8 cellular contexts compared by ENCODE assay signal in the genomic region with DNA sequence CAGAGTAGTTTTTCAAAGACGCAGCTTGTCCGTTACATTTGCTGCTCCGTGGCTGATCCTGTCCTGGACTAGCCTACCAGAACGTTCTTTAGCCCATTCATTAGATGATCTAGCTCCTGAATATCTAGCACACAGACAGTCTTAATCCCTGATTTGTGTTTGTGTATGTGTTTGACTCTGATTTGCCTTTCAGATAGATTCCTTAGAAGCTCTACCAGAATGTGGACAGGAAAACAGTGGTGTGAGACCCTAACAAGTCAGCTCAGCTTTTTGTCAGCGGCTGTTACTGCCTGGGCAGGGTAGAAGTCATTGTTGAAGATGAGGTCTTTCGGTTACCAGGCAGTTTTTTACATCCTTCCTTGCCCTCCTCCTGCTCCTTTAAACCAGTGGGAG.
A peak's percentile ranks its signal among the peaks of the same experiment; 100 is the strongest.
DNase-seq lines count a peak whose midpoint lies in the region; ATAC-seq, FAIRE-seq and TF ChIP-seq lines count a peak whose summit lies in the region.

No MANE protein-coding gene starts in this region.

- peaks cover 16% of the 10 kb centered on the region for H3K36me3 Mint-ChIP-seq in Caco-2 (ENCODE audit: insufficient read depth, unreplicated experiment)

- intact Hi-C loops in left ventricle myocardium inferior (cut with micrococcal nuclease): no loop called here
- intact Hi-C loops in stomach (cut with DNase I; ENCODE audit: low total_unique reads): no loop called here
- intact Hi-C loops in Caco-2 (cut with micrococcal nuclease; ENCODE audit: unreplicated experiment): no loop called here

- H2BK120ac ChIP-seq in trophoblast cell (ENCODE audit: insufficient read depth, low read length, poor library complexity): no peak overlapping the region

- no peak overlapping the region for H2AFZ ChIP-seq in trophoblast cell (ENCODE audit: insufficient read depth, low read length, poor library complexity)

- WGBS in stomach, 5 donors: 47 to 68% (median 64%) methylated on average over 6 of the region's 6 CpGs
- no CpG with 5 or more reads among the region's 6 CpGs for WGBS in trophoblast cell (ENCODE audit: extremely low coverage, insufficient coverage, insufficient read length)

- H3K79me1 ChIP-seq in trophoblast cell (ENCODE audit: low read length): no peaks in the 10 kb centered on the region

- CTCF ChIA-PET in Caco-2 (lab: Charles Lee): no interaction called here

- H3K9me3 ChIP-seq in left ventricle myocardium inferior (replicated peaks) (no peaks in the 10 kb centered on the region), stomach (no peaks in the 10 kb centered on the region), trophoblast cell (ENCODE audit: insufficient read depth, low read depth, low read length) (no peaks in the 10 kb centered on the region), Caco-2 (no peaks in the 10 kb centered on the region)

- H3K9ac ChIP-seq in trophoblast cell (ENCODE audit: low read length): no peak overlapping the region

- H4K8ac ChIP-seq in trophoblast cell (ENCODE audit: low read depth, low read length): no peak overlapping the region

- H3K27me3 Mint-ChIP-seq in Caco-2 (ENCODE audit: insufficient read depth, unreplicated experiment): no peaks in the 10 kb centered on the region

- H2AK5ac ChIP-seq in trophoblast cell (ENCODE audit: low read length): no peak overlapping the region

- peaks cover 18% of the 10 kb centered on the region for H3K4me1 Mint-ChIP-seq in Caco-2 (ENCODE audit: low read depth, unreplicated experiment)

- H3K27ac Mint-ChIP-seq in Caco-2 (ENCODE audit: unreplicated experiment): no peak overlapping the region

- H3K4me3 ChIP-seq in left ventricle myocardium inferior (peak overlapping the region; percentile 57), stomach (peak overlapping the region in 3 of 4 donors; percentile 5 to 22 (median 19)), trophoblast cell (ENCODE audit: low read depth, low read length) (no peak overlapping the region), Caco-2 (ENCODE audit: low read depth, low read length) (no peak overlapping the region)

- H3K23ac ChIP-seq in trophoblast cell (ENCODE audit: low read length): no peak overlapping the region

- H3K27ac ChIP-seq in left ventricle myocardium inferior (replicated peaks) (peak overlapping the region; percentile 87), stomach (peak overlapping the region in 4 of 5 donors; percentile 73 to 82 (median 78)), trophoblast cell (ENCODE audit: low read depth, low read length) (no peak overlapping the region)

- H3K36me3 ChIP-seq in left ventricle myocardium inferior (no peaks in the 10 kb centered on the region), stomach (no peaks in the 10 kb centered on the region), trophoblast cell (ENCODE audit: control insufficient read depth in 1 of 2, insufficient read depth in 2 of 2, low read length in 2 of 2) (peaks cover 0 to 2% of the 10 kb centered on the region in 2 experiments), Caco-2 (ENCODE audit: control insufficient read depth, insufficient read depth, low read length) (no peaks in the 10 kb centered on the region)

- TF ChIP-seq EP300 in stomach (IDR thresholded peaks at IDR 0.05): no peak

- no peak overlapping the region for H4K12ac ChIP-seq in trophoblast cell (ENCODE audit: low read depth, low read length)

- no peak overlapping the region for H3K4me2 ChIP-seq in trophoblast cell (ENCODE audit: low read length)

- no peak overlapping the region for H2BK5ac ChIP-seq in trophoblast cell (ENCODE audit: low read depth, low read length, poor library complexity)

- DNase-seq in GM12891 (ENCODE audit: insufficient read length, low spot score) (peak; percentile 28), left ventricle myocardium inferior (no peak), stomach (no peak), trophoblast cell (no peak), Caco-2 (no peak)

- POLR2A ChIA-PET in Caco-2 (lab: Charles Lee): no interaction called here

- no peak for TF ChIP-seq CTCF in left ventricle myocardium inferior (IDR thresholded peaks at IDR 0.05; ENCODE audit: borderline replicate concordance)
- no peak for TF ChIP-seq CTCF in stomach (IDR thresholded peaks at IDR 0.05)
- no peak for TF ChIP-seq CTCF in Caco-2 (IDR thresholded peaks at IDR 0.05; ENCODE audit: insufficient read depth in 1 of 2, low read depth in 1 of 2, low read length in 1 of 2, severe bottlenecking in 1 of 2, unreplicated experiment in 1 of 2)

- H3K9me3 Mint-ChIP-seq in Caco-2 (ENCODE audit: unreplicated experiment): peaks cover 3% of the 10 kb centered on the region

- H3K4me1 ChIP-seq in left ventricle myocardium inferior (peaks cover 84% of the 10 kb centered on the region), stomach (peaks cover 5 to 61% (median 36%) of the 10 kb centered on the region in 4 donors), trophoblast cell (ENCODE audit: control insufficient read depth in 1 of 2, insufficient read depth in 2 of 2, low read length in 2 of 2) (peaks cover 0 to 10% of the 10 kb centered on the region in 2 experiments), Caco-2 (peaks cover 30% of the 10 kb centered on the region)

- H3K14ac ChIP-seq in trophoblast cell (ENCODE audit: low read length): no peak overlapping the region

- FAIRE-seq in GM12891 (lab: Jason Lieb, UNC): peak; percentile 80

- no peak overlapping the region for H3K4me3 Mint-ChIP-seq in Caco-2 (ENCODE audit: unreplicated experiment)

- TF ChIP-seq POLR2A in GM12891 (IDR thresholded peaks at IDR 0.05; ENCODE audit: low read depth, low read length) (no peak), stomach (IDR thresholded peaks at IDR 0.05) (no peak)

- ATAC-seq in GM21825 (IDR thresholded peaks at IDR 0.05; ENCODE audit: unreplicated experiment): peak; percentile 37
- peak; percentile 38; the same call in 2 of the 3 replicates for ATAC-seq in SK-N-SH treated with all-trans-retinoic acid at 6 μM for 48 hours
- ATAC-seq in GM18520 (IDR thresholded peaks at IDR 0.05; ENCODE audit: unreplicated experiment): no peak

- no peak overlapping the region for H2BK12ac ChIP-seq in trophoblast cell (ENCODE audit: low read length)

- H3K27me3 ChIP-seq in left ventricle myocardium inferior (ENCODE audit: low read depth) (no peaks in the 10 kb centered on the region), stomach (no peaks in the 10 kb centered on the region), trophoblast cell (ENCODE audit: insufficient read depth, low read length) (no peaks in the 10 kb centered on the region), Caco-2 (replicated peaks; ENCODE audit: control insufficient read depth, insufficient read depth, low read length) (no peaks in the 10 kb centered on the region)

- H4K91ac ChIP-seq in trophoblast cell (ENCODE audit: low read depth, low read length): no peak overlapping the region

- no TSS peak for BruUV-seq in Caco-2 (replicated peaks; lab: Mats Ljungman, UMichigan)

- H3K18ac ChIP-seq in trophoblast cell (ENCODE audit: low read length): no peak overlapping the region

- peaks cover 1% of the 10 kb centered on the region for H3K79me2 ChIP-seq in trophoblast cell (ENCODE audit: control insufficient read depth, insufficient read depth, low read length, poor library complexity)

- no peak overlapping the region for H3K4ac ChIP-seq in trophoblast cell (ENCODE audit: low read depth, low read length)

TF ChIP-seq in GM12891, 5 proteins besides CTCF, POLR2A, EP300 and RAD21:
- TF ChIP-seq TAF1 (IDR thresholded peaks at IDR 0.05; ENCODE audit: low read depth, low read length): no peak
- no peak for TF ChIP-seq POLR2AphosphoS5 (IDR thresholded peaks at IDR 0.05; ENCODE audit: low read depth, low read length)
- TF ChIP-seq PAX5 (IDR thresholded peaks at IDR 0.05; ENCODE audit: insufficient read depth, low read length, severe bottlenecking): no peak
- TF ChIP-seq SPI1 (IDR thresholded peaks at IDR 0.05; ENCODE audit: low read depth, low read length): no peak
- TF ChIP-seq POU2F2 (IDR thresholded peaks at IDR 0.05; ENCODE audit: low read depth, low read length): no peak

TF ChIP-seq in SK-N-SH treated with all-trans-retinoic acid at 6 μM for 48 hours, 23 proteins besides CTCF, POLR2A, EP300 and RAD21:
- TF ChIP-seq OSR1 (CRISPR knock-in tag; IDR thresholded peaks at IDR 0.05): no peak
- TF ChIP-seq, protein P1, sequence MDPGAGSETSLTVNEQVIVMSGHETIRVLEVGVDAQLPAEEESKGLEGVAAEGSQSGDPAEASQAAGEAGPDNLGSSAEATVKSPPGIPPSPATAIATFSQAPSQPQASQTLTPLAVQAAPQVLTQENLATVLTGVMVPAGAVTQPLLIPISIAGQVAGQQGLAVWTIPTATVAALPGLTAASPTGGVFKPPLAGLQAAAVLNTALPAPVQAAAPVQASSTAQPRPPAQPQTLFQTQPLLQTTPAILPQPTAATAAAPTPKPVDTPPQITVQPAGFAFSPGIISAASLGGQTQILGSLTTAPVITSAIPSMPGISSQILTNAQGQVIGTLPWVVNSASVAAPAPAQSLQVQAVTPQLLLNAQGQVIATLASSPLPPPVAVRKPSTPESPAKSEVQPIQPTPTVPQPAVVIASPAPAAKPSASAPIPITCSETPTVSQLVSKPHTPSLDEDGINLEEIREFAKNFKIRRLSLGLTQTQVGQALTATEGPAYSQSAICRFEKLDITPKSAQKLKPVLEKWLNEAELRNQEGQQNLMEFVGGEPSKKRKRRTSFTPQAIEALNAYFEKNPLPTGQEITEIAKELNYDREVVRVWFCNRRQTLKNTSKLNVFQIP (CRISPR knock-in tag; IDR thresholded peaks at IDR 0.05; ENCODE audit: borderline replicate concordance, low read depth): no peak
- TF ChIP-seq TCF4 (CRISPR knock-in tag; IDR thresholded peaks at IDR 0.05; ENCODE audit: borderline replicate concordance): no peak

Comparison
In these comparisons a context has a peak if more than half of its experiments do, and no peak if none do; other contexts are left out.
1. H3K4me3 ChIP-seq: peak in left ventricle myocardium inferior (single experiment) and stomach (3 of 4); none in trophoblast cell (single experiment) and Caco-2 (single experiment).